ENCODE assay signal across 1 cellular context in genomic region chr3:95350066-95350465, GRCh38.
TF ChIP-seq lines count a peak whose summit lies in the region.

No MANE protein-coding gene starts in this region.

TF ChIP-seq in H1, 55 proteins besides CTCF, POLR2A, EP300 and RAD21:
- TF ChIP-seq BCL11A (IDR thresholded peaks at IDR 0.05; ENCODE audit: low read depth in 2 of 2, low read length in 2 of 2) (no peak), CEBPB (IDR thresholded peaks at IDR 0.05; ENCODE audit: low read depth, low read length) (no peak), RFX5 (IDR thresholded peaks at IDR 0.05; ENCODE audit: borderline replicate concordance, low read depth, low read length) (no peak), ATF2 (IDR thresholded peaks at IDR 0.05; ENCODE audit: low read length) (no peak), ZNF274 (IDR thresholded peaks at IDR 0.05; ENCODE audit: borderline replicate concordance, extremely low read depth, low read length) (no peak), TBP (IDR thresholded peaks at IDR 0.05; ENCODE audit: low read depth, low read length) (no peak), CTBP2 (IDR thresholded peaks at IDR 0.05; ENCODE audit: borderline replicate concordance, insufficient read depth, insufficient read length, low read length) (no peak), USF2 (IDR thresholded peaks at IDR 0.05; ENCODE audit: low read length) (no peak), FOSL1 (IDR thresholded peaks at IDR 0.05; ENCODE audit: insufficient read depth, low read depth, low read length) (no peak), NANOG (IDR thresholded peaks at IDR 0.05; ENCODE audit: insufficient read depth, low read depth, low read length, poor library complexity, severe bottlenecking) (no peak), EGR1 (IDR thresholded peaks at IDR 0.05; ENCODE audit: borderline replicate concordance, low read depth, low read length) (no peak), KDM4A (IDR thresholded peaks at IDR 0.05; ENCODE audit: low read depth, low read length, severe bottlenecking) (no peak)
